In genomic region chr20:60630609-60631008, GRCh38 we compare ENCODE assay signal across 13 cellular contexts.
DNase-seq lines count a peak whose midpoint lies in the region; ATAC-seq and TF ChIP-seq lines count a peak whose summit lies in the region.
"Had no signal": no experiment of that assay in that cellular context is flagged by ENCODE, and none has a peak within 500 bp of the region (broad histone marks: within the 10 kb centered on the region; RNA-seq: fewer than 3 reads in every experiment).

No MANE protein-coding gene starts in this region.

- H3K4me1 ChIP-seq in neural progenitor cell (peaks cover 4% of the 10 kb centered on the region), tibial artery (no peaks in the 10 kb centered on the region), OCI-LY7 (ENCODE audit: insufficient read depth, low read length, poor library complexity, severe bottlenecking) (no peaks in the 10 kb centered on the region)
- H3K4me1 ChIP-seq: pancreas had no signal

- intact Hi-C loops in tibial artery (cut with DNase I; ENCODE audit: low total_unique reads) (no loop called here), OCI-LY7 (cut with micrococcal nuclease; ENCODE audit: unreplicated experiment) (no loop called here)

- peak; percentile 52 for DNase-seq in NCI-H128 (lab: John Stamatoyannopoulos, UW; ENCODE audit: unreplicated experiment)
- DNase-seq in NCI-H2107 treated with DMSO at 0.1 percent for 48 hours (lab: John Stamatoyannopoulos, UW; ENCODE audit: unreplicated experiment) = peak; percentile 71
- peak; percentile 94 for DNase-seq in NCI-H82 (lab: John Stamatoyannopoulos, UW)
- DNase-seq in neural progenitor cell (ENCODE audit: low spot score) = peak; percentile 63
- DNase-seq in tibial artery = no peak
- no peak for DNase-seq in OCI-LY7 (ENCODE audit: low spot score)
- DNase-seq: activated B cell treated with CpG ODN at 0.5 μM for 24 hours; NK-92 treated with Interleukin-12 subunit alpha and Interleukin-12 subunit beta, amount 100 ng/mL, for 24 hours; pancreas; stimulated activated CD4-positive, alpha-beta T cell treated with anti-CD3 and anti-CD28 coated beads, Interleukin-4, amount 100 ng/mL, for 24 hours had no signal

- H3K9ac ChIP-seq in neural progenitor cell = no peak overlapping the region

- peaks cover 5% of the 10 kb centered on the region for H3K9me3 Mint-ChIP-seq in neural progenitor cell
- H3K9me3 Mint-ChIP-seq: dendritic cell treated with granulocyte-macrophage colony-stimulating factor and Interleukin-4, amounts not matched to agents 40 ng/mL and 50 ng/mL, for 4 days; T-helper 1 cell treated with Interleukin-12 subunit alpha and Interleukin-12 subunit beta and Interleukin-4 antibody, amounts not matched to agents 30 μg/mL and 1 μg/mL, for 36 hours had no signal

- BruUV-seq in OCI-LY7 (replicated peaks; lab: Mats Ljungman, UMichigan) = no TSS peak

- POLR2A ChIA-PET in OCI-LY7 (lab: Charles Lee) = interaction anchor here (0.7 kb wide), 1 partner anchor 125 kb away, joined by 3 read pairs; no protein-coding TSS in a partner anchor

- no peak overlapping the region for H3K4me3 Mint-ChIP-seq in neural progenitor cell
- H3K4me3 Mint-ChIP-seq: activated B cell treated with CpG ODN at 0.5 μM for 24 hours; dendritic cell treated with granulocyte-macrophage colony-stimulating factor and Interleukin-4, amounts not matched to agents 40 ng/mL and 50 ng/mL, for 4 days; T-helper 1 cell treated with Interleukin-12 subunit alpha and Interleukin-12 subunit beta and Interleukin-4 antibody, amounts not matched to agents 30 μg/mL and 1 μg/mL, for 36 hours had no signal

- CTCF ChIA-PET in OCI-LY7 (lab: Charles Lee; ENCODE audit: unreplicated experiment) = no interaction called here

- H3K27ac Mint-ChIP-seq in neural progenitor cell = no peak overlapping the region
- H3K27ac Mint-ChIP-seq: activated B cell treated with CpG ODN at 0.5 μM for 24 hours; dendritic cell treated with granulocyte-macrophage colony-stimulating factor and Interleukin-4, amounts not matched to agents 40 ng/mL and 50 ng/mL, for 4 days; T-helper 1 cell treated with Interleukin-12 subunit alpha and Interleukin-12 subunit beta and Interleukin-4 antibody, amounts not matched to agents 30 μg/mL and 1 μg/mL, for 36 hours had no signal

- H3K9me3 ChIP-seq in neural progenitor cell (ENCODE audit: low read depth) (no peaks in the 10 kb centered on the region), tibial artery (no peaks in the 10 kb centered on the region), OCI-LY7 (ENCODE audit: low read length) (no peaks in the 10 kb centered on the region)
- H3K9me3 ChIP-seq: pancreas had no signal

- no peaks in the 10 kb centered on the region for H3K36me3 Mint-ChIP-seq in neural progenitor cell

- H3K36me3 ChIP-seq in neural progenitor cell (no peaks in the 10 kb centered on the region), tibial artery (no peaks in the 10 kb centered on the region), OCI-LY7 (ENCODE audit: insufficient read depth, low read length) (no peaks in the 10 kb centered on the region)
- H3K36me3 ChIP-seq: pancreas had no signal

- H3K9me2 ChIP-seq in OCI-LY7 (ENCODE audit: insufficient read depth, low read length) = no peaks in the 10 kb centered on the region

- H3K27ac ChIP-seq in neural progenitor cell (no peak overlapping the region), tibial artery (no peak overlapping the region), OCI-LY7 (ENCODE audit: low read depth, low read length, poor library complexity, severe bottlenecking) (no peak overlapping the region)
- H3K27ac ChIP-seq: pancreas had no signal

- no peak for TF ChIP-seq CTCF in neural progenitor cell (IDR thresholded peaks at IDR 0.05)
- no peak for TF ChIP-seq CTCF in tibial artery (IDR thresholded peaks at IDR 0.05)
- TF ChIP-seq CTCF in OCI-LY7 (conservative IDR thresholded peaks at IDR 0.05; ENCODE audit: low read length) = no peak

- no peaks in the 10 kb centered on the region for H3F3A ChIP-seq in neural progenitor cell (ENCODE audit: low read depth)

- no peak overlapping the region for H3K4me3 ChIP-seq in neural progenitor cell
- no peak overlapping the region for H3K4me3 ChIP-seq in tibial artery
- H3K4me3 ChIP-seq in OCI-LY7 (ENCODE audit: low read depth, low read length, poor library complexity, severe bottlenecking) = no peak overlapping the region
- H3K4me3 ChIP-seq: pancreas had no signal

- H4K20me1 ChIP-seq in neural progenitor cell (ENCODE audit: low read depth) (no peaks in the 10 kb centered on the region), OCI-LY7 (ENCODE audit: insufficient read depth, low read length) (no peaks in the 10 kb centered on the region)

- H3K27me3 ChIP-seq in neural progenitor cell (no peaks in the 10 kb centered on the region), tibial artery (no peaks in the 10 kb centered on the region)
- H3K27me3 ChIP-seq: pancreas had no signal

- peaks cover 4% of the 10 kb centered on the region for H3K27me3 Mint-ChIP-seq in neural progenitor cell (ENCODE audit: insufficient read depth, low read depth)
- H3K27me3 Mint-ChIP-seq: activated B cell treated with CpG ODN at 0.5 μM for 24 hours; dendritic cell treated with granulocyte-macrophage colony-stimulating factor and Interleukin-4, amounts not matched to agents 40 ng/mL and 50 ng/mL, for 4 days had no signal

- H3K79me2 ChIP-seq in neural progenitor cell (ENCODE audit: low read depth) (no peaks in the 10 kb centered on the region), OCI-LY7 (ENCODE audit: insufficient read depth, low read depth, low read length) (no peaks in the 10 kb centered on the region)

- ATAC-seq in HG02981 (IDR thresholded peaks at IDR 0.05; ENCODE audit: unreplicated experiment) = no peak
- ATAC-seq: pancreas had no signal

- H3K4me1 Mint-ChIP-seq in neural progenitor cell = no peaks in the 10 kb centered on the region
- H3K4me1 Mint-ChIP-seq: activated B cell treated with CpG ODN at 0.5 μM for 24 hours had no signal

- H2AFZ ChIP-seq in neural progenitor cell (replicated peaks) (no peak overlapping the region), OCI-LY7 (ENCODE audit: low read length) (no peak overlapping the region)

- H3K4me2 ChIP-seq in neural progenitor cell (no peak overlapping the region), OCI-LY7 (ENCODE audit: low read length) (no peak overlapping the region)

Comparison
In these comparisons a context has a peak if more than half of its experiments do, and no peak if none do; other contexts are left out.
1. DNase-seq: peak in NCI-H128 (single experiment), NCI-H2107 treated with DMSO at 0.1 percent for 48 hours (single experiment), NCI-H82 (single experiment) and neural progenitor cell (single experiment); none in tibial artery (0 of 2) and OCI-LY7 (single experiment).